2 cellular contexts compared by ENCODE assay signal in the genomic region with DNA sequence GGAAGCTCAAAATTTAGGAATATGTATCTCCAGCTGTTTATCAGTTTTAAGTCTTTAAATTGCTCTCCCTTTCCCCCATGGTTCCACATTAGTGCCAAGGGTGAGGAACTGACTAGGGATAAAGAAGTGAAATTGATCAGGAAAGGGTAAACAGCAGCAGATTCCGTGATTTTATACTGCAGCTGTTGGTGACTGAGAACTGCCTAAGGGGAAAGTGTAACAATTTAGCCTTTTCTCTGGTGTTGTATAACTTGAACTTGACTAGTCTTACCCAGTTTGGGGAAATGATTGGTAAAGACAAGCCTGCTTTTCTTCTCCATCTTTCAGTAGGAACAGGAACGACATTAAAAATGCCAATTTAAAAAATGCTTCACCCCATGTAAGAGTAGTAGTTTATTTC.
TF ChIP-seq lines count a peak whose summit lies in the region.

No MANE protein-coding gene starts in this region.

TF ChIP-seq in A549, 52 proteins besides CTCF, POLR2A, EP300 and RAD21 (continued from another document):
- TF ChIP-seq NPAS2 (CRISPR knock-in tag; IDR thresholded peaks at IDR 0.05; ENCODE audit: borderline replicate concordance): no peak
- no peak for TF ChIP-seq FOSB (CRISPR knock-in tag; IDR thresholded peaks at IDR 0.05)
- no peak for TF ChIP-seq BHLHE40 (IDR thresholded peaks at IDR 0.05; ENCODE audit: low read depth, low read length)
- no peak for TF ChIP-seq RARB (CRISPR knock-in tag; IDR thresholded peaks at IDR 0.05)
- no peak for TF ChIP-seq JUN (IDR thresholded peaks at IDR 0.05)
- TF ChIP-seq ZSCAN20 (CRISPR knock-in tag; IDR thresholded peaks at IDR 0.05): no peak
- TF ChIP-seq, protein P1, sequence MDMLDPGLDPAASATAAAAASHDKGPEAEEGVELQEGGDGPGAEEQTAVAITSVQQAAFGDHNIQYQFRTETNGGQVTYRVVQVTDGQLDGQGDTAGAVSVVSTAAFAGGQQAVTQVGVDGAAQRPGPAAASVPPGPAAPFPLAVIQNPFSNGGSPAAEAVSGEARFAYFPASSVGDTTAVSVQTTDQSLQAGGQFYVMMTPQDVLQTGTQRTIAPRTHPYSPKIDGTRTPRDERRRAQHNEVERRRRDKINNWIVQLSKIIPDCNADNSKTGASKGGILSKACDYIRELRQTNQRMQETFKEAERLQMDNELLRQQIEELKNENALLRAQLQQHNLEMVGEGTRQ (IDR thresholded peaks at IDR 0.05): no peak
- TF ChIP-seq, protein P2, sequence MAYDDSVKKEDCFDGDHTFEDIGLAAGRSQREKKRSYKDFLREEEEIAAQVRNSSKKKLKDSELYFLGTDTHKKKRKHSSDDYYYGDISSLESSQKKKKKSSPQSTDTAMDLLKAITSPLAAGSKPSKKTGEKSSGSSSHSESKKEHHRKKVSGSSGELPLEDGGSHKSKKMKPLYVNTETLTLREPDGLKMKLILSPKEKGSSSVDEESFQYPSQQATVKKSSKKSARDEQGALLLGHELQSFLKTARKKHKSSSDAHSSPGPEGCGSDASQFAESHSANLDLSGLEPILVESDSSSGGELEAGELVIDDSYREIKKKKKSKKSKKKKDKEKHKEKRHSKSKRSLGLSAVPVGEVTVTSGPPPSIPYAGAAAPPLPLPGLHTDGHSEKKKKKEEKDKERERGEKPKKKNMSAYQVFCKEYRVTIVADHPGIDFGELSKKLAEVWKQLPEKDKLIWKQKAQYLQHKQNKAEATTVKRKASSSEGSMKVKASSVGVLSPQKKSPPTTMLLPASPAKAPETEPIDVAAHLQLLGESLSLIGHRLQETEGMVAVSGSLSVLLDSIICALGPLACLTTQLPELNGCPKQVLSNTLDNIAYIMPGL (CRISPR knock-in tag; IDR thresholded peaks at IDR 0.05; ENCODE audit: borderline replicate concordance): no peak
- TF ChIP-seq TFCP2L1 (CRISPR knock-in tag; IDR thresholded peaks at IDR 0.05): no peak
- no peak for TF ChIP-seq HOXB5 (CRISPR knock-in tag; IDR thresholded peaks at IDR 0.05)
- TF ChIP-seq FOXS1 (CRISPR knock-in tag; IDR thresholded peaks at IDR 0.05): no peak

TF ChIP-seq in IMR-90, 13 proteins besides CTCF, POLR2A, EP300 and RAD21 (continued from another document):
- TF ChIP-seq NFE2L2 (IDR thresholded peaks at IDR 0.05; ENCODE audit: low read depth, low read length) (no peak), BHLHE40 (IDR thresholded peaks at IDR 0.05; ENCODE audit: low read depth, low read length) (no peak), MAFK (IDR thresholded peaks at IDR 0.05; ENCODE audit: low read depth, low read length) (no peak), RCOR1 (IDR thresholded peaks at IDR 0.05; ENCODE audit: insufficient replicate concordance, low read length) (no peak), RFX5 (IDR thresholded peaks at IDR 0.05; ENCODE audit: low read depth, low read length) (no peak), MAZ (IDR thresholded peaks at IDR 0.05; ENCODE audit: borderline replicate concordance, low read depth, low read length) (no peak), FOS (IDR thresholded peaks at IDR 0.05; ENCODE audit: low read depth, low read length) (no peak), CHD1 (IDR thresholded peaks at IDR 0.05; ENCODE audit: low read depth, low read length) (no peak)
